Comparison of ENCODE assay signal across 14 cellular contexts in genomic region chr4:168475745-168476144, GRCh38. TPM values are rescaled to one million over a fixed set of nuclear protein-coding genes. Genes with fewer than 3 reads are reported as not detected.
DNase-seq lines count a peak whose midpoint lies in the region; ATAC-seq, FAIRE-seq and TF ChIP-seq lines count a peak whose summit lies in the region.
"Had no signal": no experiment of that assay in that cellular context is flagged by ENCODE, and none has a peak within 500 bp of the region (broad histone marks: within the 10 kb centered on the region; RNA-seq: fewer than 3 reads in every experiment).

No MANE protein-coding gene starts in this region.

- TF ChIP-seq RAD21 in A549 (conservative IDR thresholded peaks at IDR 0.05 in 1 of 2, IDR thresholded peaks at IDR 0.05 in 1 of 2): no peak

- no peak for TF ChIP-seq EP300 in A549 (IDR thresholded peaks at IDR 0.05)

- TF ChIP-seq CTCF in A549 (IDR thresholded peaks at IDR 0.05): no peak
- TF ChIP-seq CTCF in DND-41 (IDR thresholded peaks at IDR 0.05; ENCODE audit: borderline replicate concordance, extremely low read depth, low read length, poor library complexity, severe bottlenecking): no peak
- no peak for TF ChIP-seq CTCF in RWPE1 (conservative IDR thresholded peaks at IDR 0.05; ENCODE audit: low read depth)

- CTCF ChIA-PET in A549 (lab: Yijun Ruan, JAX): no interaction called here
- CTCF ChIA-PET in RWPE1 (lab: Yijun Ruan, JAX): no interaction called here

- peak overlapping the region; percentile 72 for H3K4me2 ChIP-seq in A549
- no peak overlapping the region for H3K4me2 ChIP-seq in DND-41 (ENCODE audit: insufficient read depth, low read length)

- H3K4me3 ChIP-seq in A549 (no peak overlapping the region), DND-41 (ENCODE audit: low read depth in 1 of 2, low read length in 2 of 2) (no peak overlapping the region)
- H3K4me3 ChIP-seq: adrenal gland had no signal

- POLR2A ChIA-PET in A549 (lab: Yijun Ruan, JAX) (no interaction called here), RWPE1 (lab: Yijun Ruan, JAX; ENCODE audit: low non-redundant PET) (no interaction called here)

- no peaks in the 10 kb centered on the region for H3K27me3 ChIP-seq in DND-41 (ENCODE audit: insufficient read depth, low read length, poor library complexity)
- H3K27me3 ChIP-seq: adrenal gland had no signal

- no peaks in the 10 kb centered on the region for H4K20me1 ChIP-seq in DND-41 (ENCODE audit: insufficient read depth, low read length)

- H2AFZ ChIP-seq in DND-41 (ENCODE audit: low read depth, low read length): no peak overlapping the region

- WGBS in A549 (ENCODE audit: missing lambda C conversion rate): 17% methylated on average over 2 of the region's 2 CpGs

- peaks cover 16% of the 10 kb centered on the region for H3K36me3 ChIP-seq in DND-41 (ENCODE audit: insufficient read depth, low read length)
- H3K36me3 ChIP-seq: adrenal gland had no signal

- ATAC-seq in A549 (peak; percentile 49 to 50; a peak in 4 of 6 replicates), DND-41 (ENCODE audit: insufficient read depth, low read depth) (no peak), HG03457 (IDR thresholded peaks at IDR 0.05; ENCODE audit: unreplicated experiment) (no peak), HG02678 (IDR thresholded peaks at IDR 0.05; ENCODE audit: unreplicated experiment) (no peak)

- H3K9ac ChIP-seq in DND-41 (ENCODE audit: low read depth, low read length): no peak overlapping the region

- no peak for TF ChIP-seq POLR2A in A549 (IDR thresholded peaks at IDR 0.05; ENCODE audit: low read length)

- H3K9me3 ChIP-seq in A549: no peaks in the 10 kb centered on the region
- H3K9me3 ChIP-seq in DND-41 (ENCODE audit: insufficient read depth, low read length, severe bottlenecking): no peaks in the 10 kb centered on the region
- H3K9me3 ChIP-seq: adrenal gland had no signal

- DNase-seq in A549 (ENCODE audit: low read depth in 1 of 2, low spot score in 1 of 2): peak in 1 of 2 experiments; percentile 66
- peak; percentile 32 for DNase-seq in DND-41
- peak; percentile 18 for DNase-seq in activated CD4-positive, alpha-beta T cell treated with anti-CD3 and anti-CD28 coated beads, Interleukin-2, amount 50 U/mL, for 1 hour
- DNase-seq in iPS-NIHi7 (ENCODE audit: extremely low spot score): peak; percentile 31
- DNase-seq in RWPE1 (ENCODE audit: low spot score): no peak
- DNase-seq in ureter (ENCODE audit: low spot score): no peak
- DNase-seq: adrenal gland, immature natural killer cell, NCI-H187 treated with DMSO at 0.1 percent for 48 hours had no signal

- H3K27ac ChIP-seq in A549: peak overlapping the region; percentile 59 to 78
- H3K27ac ChIP-seq in DND-41 (ENCODE audit: low read length): no peak overlapping the region
- no peak overlapping the region for H3K27ac ChIP-seq in RWPE1
- H3K27ac ChIP-seq: adrenal gland had no signal

- no peak for FAIRE-seq in A549 (lab: Jason Lieb, UNC)
- FAIRE-seq: HTR-8/SVneo, TTC549 had no signal

- H3K79me2 ChIP-seq in DND-41 (ENCODE audit: insufficient read depth, low read length): peaks cover 11% of the 10 kb centered on the region

- H3K4me1 ChIP-seq in A549: peaks cover 40% of the 10 kb centered on the region
- peaks cover 23% of the 10 kb centered on the region for H3K4me1 ChIP-seq in DND-41 (ENCODE audit: insufficient read depth, low read length)
- H3K4me1 ChIP-seq: adrenal gland had no signal

TF ChIP-seq in A549, 52 proteins besides CTCF, POLR2A, EP300 and RAD21:
- no peak for TF ChIP-seq HOXB13 (CRISPR knock-in tag; IDR thresholded peaks at IDR 0.05; ENCODE audit: low read depth)
- TF ChIP-seq PBX3 (IDR thresholded peaks at IDR 0.05): no peak
- no peak for TF ChIP-seq HMGXB4 (CRISPR knock-in tag; IDR thresholded peaks at IDR 0.05; ENCODE audit: borderline replicate concordance)
- no peak for TF ChIP-seq ZNF302 (CRISPR knock-in tag; IDR thresholded peaks at IDR 0.05)
- TF ChIP-seq HOXB5 (CRISPR knock-in tag; IDR thresholded peaks at IDR 0.05): no peak
- TF ChIP-seq MAX (IDR thresholded peaks at IDR 0.05): no peak
- TF ChIP-seq JUN (IDR thresholded peaks at IDR 0.05): no peak
- TF ChIP-seq RCOR1 (IDR thresholded peaks at IDR 0.05; ENCODE audit: low read depth, low read length): no peak
- TF ChIP-seq FOSL2 (IDR thresholded peaks at IDR 0.05): no peak
- TF ChIP-seq FOSL2 (CRISPR knock-in tag; IDR thresholded peaks at IDR 0.05): no peak
- no peak for TF ChIP-seq SMC3 (IDR thresholded peaks at IDR 0.05)
- no peak for TF ChIP-seq NFE2L2 (conservative IDR thresholded peaks at IDR 0.05; ENCODE audit: low read length)
- no peak for TF ChIP-seq HEYL (CRISPR knock-in tag; IDR thresholded peaks at IDR 0.05)
- TF ChIP-seq RFX5 (IDR thresholded peaks at IDR 0.05): no peak
- TF ChIP-seq ELK1 (IDR thresholded peaks at IDR 0.05; ENCODE audit: low read depth, low read length): no peak
- TF ChIP-seq FOSB (CRISPR knock-in tag; IDR thresholded peaks at IDR 0.05): no peak
- no peak for TF ChIP-seq USF2 (IDR thresholded peaks at IDR 0.05)
- TF ChIP-seq MAZ (IDR thresholded peaks at IDR 0.05; ENCODE audit: borderline replicate concordance, low read depth, low read length): no peak
- no peak for TF ChIP-seq MAFK (IDR thresholded peaks at IDR 0.05; ENCODE audit: partially characterized antibody)
- TF ChIP-seq RNF2 (IDR thresholded peaks at IDR 0.05; ENCODE audit: borderline replicate concordance, low read depth): no peak
- TF ChIP-seq NPAS2 (CRISPR knock-in tag; IDR thresholded peaks at IDR 0.05; ENCODE audit: borderline replicate concordance): no peak

RNA-seq across cellular contexts. Expression of gene DDX60L, which starts 4.5 kb away (rescaled TPM):
- polyA plus RNA-seq in A549 (2011; rRNA removed): 15.4 and 20.5 TPM in 2 replicates
- polyA plus RNA-seq in A549 (2012; cell fraction: cytosol; rRNA removed): 3.8 and 4.5 TPM in 2 replicates
- polyA plus RNA-seq in A549 (2012; cell fraction: nucleus; rRNA removed): 3.9 and 8.1 TPM in 2 replicates
- 11.1 to 12.2 TPM (median 12.0 TPM) in 3 replicates for polyA plus RNA-seq in A549 (2017; fragmentation: RNase III; extraction: RNeasy Plus Mini Kit Qiagen cat#74134 plus additional on column Dnase treatment)
- 13.0 and 23.2 TPM in 2 replicates for polyA minus RNA-seq in A549 (2011; rRNA and poly(A)+ RNA removed)
- total RNA-seq in ureter: 16.3 TPM
- polyA plus RNA-seq: neural cell had no signal

RNA-seq across cellular contexts. Expression of gene PALLD, which starts 21.1 kb away (rescaled TPM):
- polyA plus RNA-seq in A549 (2011; rRNA removed) (88.8 and 99.3 TPM in 2 replicates), A549 (2017; fragmentation: RNase III; extraction: RNeasy Plus Mini Kit Qiagen cat#74134 plus additional on column Dnase treatment) (113 to 134 TPM (median 123 TPM) in 3 replicates)
- polyA plus RNA-seq in A549 (2012; cell fraction: cytosol; rRNA removed): 46.5 and 60.1 TPM in 2 replicates
- polyA plus RNA-seq in A549 (2012; cell fraction: nucleus; rRNA removed): 58.7 and 75.0 TPM in 2 replicates
- 94.3 and 135 TPM in 2 replicates for polyA minus RNA-seq in A549 (2011; rRNA and poly(A)+ RNA removed)
- 239 TPM for total RNA-seq in ureter

Comparison
In these comparisons a context has a peak if more than half of its experiments do, and no peak if none do; other contexts are left out.
1. ATAC-seq: peak in A549 (2 of 2); none in DND-41 (single experiment), HG03457 (single experiment) and HG02678 (single experiment).
2. DNase-seq: peak in DND-41 (single experiment), activated CD4-positive, alpha-beta T cell treated with anti-CD3 and anti-CD28 coated beads, Interleukin-2, amount 50 U/mL, for 1 hour (single experiment) and iPS-NIHi7 (single experiment); none in RWPE1 (single experiment) and ureter (single experiment).
3. H3K27ac ChIP-seq: peak in A549 (2 of 2); none in DND-41 (single experiment) and RWPE1 (single experiment).